ENCODE assay signal across 9 cellular contexts in the genomic region with DNA sequence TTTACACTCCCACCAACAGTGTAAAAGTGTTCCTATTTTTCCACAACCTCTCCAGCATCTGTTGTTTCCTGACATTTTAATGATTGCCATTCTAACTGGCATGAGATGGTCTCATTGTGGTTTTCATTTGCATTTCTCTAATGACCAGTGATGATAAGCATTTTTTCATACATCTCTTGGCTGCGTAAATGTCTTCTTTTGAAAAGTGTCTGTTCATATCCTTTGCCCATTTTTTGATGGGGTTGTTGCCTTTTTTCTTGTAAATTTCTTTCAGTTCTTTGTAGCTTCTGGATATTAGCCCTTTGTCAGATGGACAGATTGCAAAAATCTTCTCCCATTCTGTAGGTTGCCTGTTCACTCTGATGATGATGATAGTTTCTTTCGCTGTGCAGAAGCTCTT. TPM values are rescaled to one million over a fixed set of nuclear protein-coding genes. Genes with fewer than 3 reads are reported as not detected.
A peak's percentile ranks its signal among the peaks of the same experiment; 100 is the strongest.
DNase-seq lines count a peak whose midpoint lies in the region; ATAC-seq and TF ChIP-seq lines count a peak whose summit lies in the region.
"Not testable (repeated sequence)": the region's sequence is repeated elsewhere in the genome, so short reads cannot be mapped to it uniquely, and the experiment has no call there.
"Had no signal": no experiment of that assay in that cellular context is flagged by ENCODE, and none has a peak within 500 bp of the region (broad histone marks: within the 10 kb centered on the region; RNA-seq: fewer than 3 reads in every experiment).

No MANE protein-coding gene starts in this region.

- H3K9me3 Mint-ChIP-seq in CD4-positive, alpha-beta T cell; activated T-helper 17 cell treated with anti-CD3 and anti-CD28 coated beads, Interleukin-2, amount 50 U/mL, for 72 hours; activated naive CD8-positive, alpha-beta T cell treated with anti-CD3 and anti-CD28 coated beads, Interleukin-2, amount 50 U/mL, for 24 hours; stimulated activated effector memory CD8-positive, alpha-beta T cell treated with anti-CD3 and anti-CD28 coated beads, Interleukin-12 subunit alpha, Interleukin-12 subunit beta, amount 100 ng/mL, for 72 hours: not testable (repeated sequence)
- peaks cover 0 to 12% (median 0%) of the 10 kb centered on the region in 5 donors for H3K9me3 Mint-ChIP-seq in CD8-positive, alpha-beta memory T cell
- peaks cover 13% of the 10 kb centered on the region for H3K9me3 Mint-ChIP-seq in activated CD4-positive, alpha-beta memory T cell treated with anti-CD3 and anti-CD28 coated beads for 36 hours

- POLR2A ChIA-PET in CD4-positive, alpha-beta T cell (lab: Charles Lee), result interaction anchor here (0.6 kb wide), 1 partner anchor 100 kb away, joined by 3 read pairs; no protein-coding TSS in a partner anchor
- POLR2A ChIA-PET in CD8-positive, alpha-beta memory T cell (lab: Charles Lee); activated CD4-positive, alpha-beta memory T cell treated with anti-CD3 and anti-CD28 coated beads for 36 hours (lab: Charles Lee): not testable (repeated sequence)

- H3K4me1 Mint-ChIP-seq in CD4-positive, alpha-beta T cell (ENCODE audit: low read depth), result peaks cover 75% of the 10 kb centered on the region
- peaks cover 61 to 80% (median 76%) of the 10 kb centered on the region in 3 donors for H3K4me1 Mint-ChIP-seq in CD8-positive, alpha-beta memory T cell
- H3K4me1 Mint-ChIP-seq in activated CD4-positive, alpha-beta memory T cell treated with anti-CD3 and anti-CD28 coated beads for 36 hours (ENCODE audit: low read depth), result peaks cover 57% of the 10 kb centered on the region
- peaks cover 50% of the 10 kb centered on the region for H3K4me1 Mint-ChIP-seq in activated T-helper 17 cell treated with anti-CD3 and anti-CD28 coated beads, Interleukin-2, amount 50 U/mL, for 72 hours
- H3K4me1 Mint-ChIP-seq in activated naive CD8-positive, alpha-beta T cell treated with anti-CD3 and anti-CD28 coated beads, Interleukin-2, amount 50 U/mL, for 24 hours, result peaks cover 70% of the 10 kb centered on the region
- peaks cover 42% of the 10 kb centered on the region for H3K4me1 Mint-ChIP-seq in stimulated activated effector memory CD8-positive, alpha-beta T cell treated with anti-CD3 and anti-CD28 coated beads, Interleukin-12 subunit alpha, Interleukin-12 subunit beta, amount 100 ng/mL, for 72 hours

- intact Hi-C loops in CD4-positive, alpha-beta T cell (cut with DNase I, micrococcal nuclease); activated CD4-positive, alpha-beta memory T cell treated with anti-CD3 and anti-CD28 coated beads for 36 hours (cut with micrococcal nuclease): not testable (repeated sequence)

- TF ChIP-seq CTCF in CD4-positive, alpha-beta T cell (IDR thresholded peaks at IDR 0.05), result not testable (repeated sequence)

- not testable (repeated sequence) for H3K27me3 Mint-ChIP-seq in CD4-positive, alpha-beta T cell; CD8-positive, alpha-beta memory T cell; activated CD4-positive, alpha-beta memory T cell treated with anti-CD3 and anti-CD28 coated beads for 36 hours; activated T-helper 17 cell treated with anti-CD3 and anti-CD28 coated beads, Interleukin-2, amount 50 U/mL, for 72 hours; activated naive CD8-positive, alpha-beta T cell treated with anti-CD3 and anti-CD28 coated beads, Interleukin-2, amount 50 U/mL, for 24 hours

- CTCF ChIA-PET in CD4-positive, alpha-beta T cell (lab: Charles Lee), result interaction anchor here (2.6 kb wide), 1 partner anchor 11 kb away, joined by 5 read pairs; no protein-coding TSS in a partner anchor
- CTCF ChIA-PET in CD8-positive, alpha-beta memory T cell (lab: Charles Lee), result not testable (repeated sequence)
- CTCF ChIA-PET in activated CD4-positive, alpha-beta memory T cell treated with anti-CD3 and anti-CD28 coated beads for 36 hours (lab: Charles Lee), result interaction anchor here (1.8 kb wide), 1 partner anchor 24 kb away, joined by 4 read pairs; no protein-coding TSS in a partner anchor

- not testable (repeated sequence) for DNase-seq in CD4-positive, alpha-beta T cell; CD8-positive, alpha-beta memory T cell; activated CD4-positive, alpha-beta memory T cell treated with anti-CD3 and anti-CD28 coated beads for 36 hours; activated naive CD8-positive, alpha-beta T cell treated with anti-CD3 and anti-CD28 coated beads, Interleukin-2, amount 50 U/mL, for 24 hours; stimulated activated effector memory CD8-positive, alpha-beta T cell treated with anti-CD3 and anti-CD28 coated beads, Interleukin-12 subunit alpha, Interleukin-12 subunit beta, amount 100 ng/mL, for 72 hours (ENCODE audit: low spot score in 2 of 2)

- not testable (repeated sequence) for H3K9me3 ChIP-seq in CD4-positive, alpha-beta T cell (ENCODE audit: control insufficient read depth, low read length); CD8-positive, alpha-beta memory T cell (ENCODE audit: low read length)

- H3K4me1 ChIP-seq in CD8-positive, alpha-beta memory T cell (ENCODE audit: insufficient read depth, low read length), result peaks cover 42% of the 10 kb centered on the region

- H3K27me3 ChIP-seq in CD4-positive, alpha-beta T cell (ENCODE audit: control insufficient read depth, insufficient read depth, low read length); CD8-positive, alpha-beta memory T cell (ENCODE audit: insufficient read depth, low read length, poor library complexity, severe bottlenecking): not testable (repeated sequence)

- not testable (repeated sequence) for ATAC-seq in CD4-positive, alpha-beta T cell (ENCODE audit: poor library complexity); activated T-helper 17 cell treated with anti-CD3 and anti-CD28 coated beads, Interleukin-2, amount 50 U/mL, for 72 hours (replicated peaks); activated naive CD8-positive, alpha-beta T cell treated with anti-CD3 and anti-CD28 coated beads, Interleukin-2, amount 50 U/mL, for 24 hours; stimulated activated effector memory CD8-positive, alpha-beta T cell treated with anti-CD3 and anti-CD28 coated beads, Interleukin-12 subunit alpha, Interleukin-12 subunit beta, amount 100 ng/mL, for 72 hours

- not testable (repeated sequence) for H3K27ac ChIP-seq in CD4-positive, alpha-beta T cell (ENCODE audit: low read depth, low read length); CD8-positive, alpha-beta memory T cell (ENCODE audit: low read depth, low read length)

- not testable (repeated sequence) for H3K4me3 ChIP-seq in CD8-positive, alpha-beta memory T cell (ENCODE audit: low read length)

- peak overlapping the region; percentile 57 for H3K27ac Mint-ChIP-seq in CD4-positive, alpha-beta T cell
- H3K27ac Mint-ChIP-seq in CD8-positive, alpha-beta memory T cell, result peak overlapping the region; percentile 52 to 94 (median 84)
- peak overlapping the region; percentile 57 for H3K27ac Mint-ChIP-seq in activated CD4-positive, alpha-beta memory T cell treated with anti-CD3 and anti-CD28 coated beads for 36 hours
- peak overlapping the region; percentile 31 for H3K27ac Mint-ChIP-seq in activated T-helper 17 cell treated with anti-CD3 and anti-CD28 coated beads, Interleukin-2, amount 50 U/mL, for 72 hours
- H3K27ac Mint-ChIP-seq in activated naive CD8-positive, alpha-beta T cell treated with anti-CD3 and anti-CD28 coated beads, Interleukin-2, amount 50 U/mL, for 24 hours, result peak overlapping the region; percentile 24
- H3K27ac Mint-ChIP-seq in stimulated activated effector memory CD8-positive, alpha-beta T cell treated with anti-CD3 and anti-CD28 coated beads, Interleukin-12 subunit alpha, Interleukin-12 subunit beta, amount 100 ng/mL, for 72 hours, result peak overlapping the region; percentile 32

- H3K4me3 Mint-ChIP-seq in CD4-positive, alpha-beta T cell; activated CD4-positive, alpha-beta memory T cell treated with anti-CD3 and anti-CD28 coated beads for 36 hours; activated naive CD8-positive, alpha-beta T cell treated with anti-CD3 and anti-CD28 coated beads, Interleukin-2, amount 50 U/mL, for 24 hours; stimulated activated effector memory CD8-positive, alpha-beta T cell treated with anti-CD3 and anti-CD28 coated beads, Interleukin-12 subunit alpha, Interleukin-12 subunit beta, amount 100 ng/mL, for 72 hours: not testable (repeated sequence)
- peak overlapping the region in 1 of 7 donors; percentile 46 for H3K4me3 Mint-ChIP-seq in CD8-positive, alpha-beta memory T cell
- H3K4me3 Mint-ChIP-seq in activated T-helper 17 cell treated with anti-CD3 and anti-CD28 coated beads, Interleukin-2, amount 50 U/mL, for 72 hours, result peak overlapping the region; percentile 65

- peaks cover 13% of the 10 kb centered on the region for H3K36me3 Mint-ChIP-seq in CD4-positive, alpha-beta T cell (ENCODE audit: low read depth)
- H3K36me3 Mint-ChIP-seq in CD8-positive, alpha-beta memory T cell, result peaks cover 5 to 25% (median 12%) of the 10 kb centered on the region in 3 donors
- H3K36me3 Mint-ChIP-seq in activated CD4-positive, alpha-beta memory T cell treated with anti-CD3 and anti-CD28 coated beads for 36 hours, result peaks cover 14% of the 10 kb centered on the region
- not testable (repeated sequence) for H3K36me3 Mint-ChIP-seq in activated T-helper 17 cell treated with anti-CD3 and anti-CD28 coated beads, Interleukin-2, amount 50 U/mL, for 72 hours (ENCODE audit: low read depth); stimulated activated effector memory CD8-positive, alpha-beta T cell treated with anti-CD3 and anti-CD28 coated beads, Interleukin-12 subunit alpha, Interleukin-12 subunit beta, amount 100 ng/mL, for 72 hours
- peaks cover 15% of the 10 kb centered on the region for H3K36me3 Mint-ChIP-seq in activated naive CD8-positive, alpha-beta T cell treated with anti-CD3 and anti-CD28 coated beads, Interleukin-2, amount 50 U/mL, for 24 hours (ENCODE audit: low read depth)

- not testable (repeated sequence) for H3K36me3 ChIP-seq in CD8-positive, alpha-beta memory T cell (ENCODE audit: insufficient read depth, low read length)

RNA-seq across cellular contexts. Expression of a gene that starts 3.7 kb away (rescaled TPM):
- total RNA-seq in CD4-positive, alpha-beta T cell, result 10 to 100 TPM; 32.7 to 36.9 TPM
- 10 to 100 TPM; 25.1 to 27.6 TPM for total RNA-seq in CD8-positive, alpha-beta memory T cell
- 58.1 TPM for polyA plus RNA-seq in CD8-positive, alpha-beta memory T cell
- total RNA-seq in activated CD4-positive, alpha-beta memory T cell treated with anti-CD3 and anti-CD28 coated beads for 36 hours, result 10 to 100 TPM; 18.6 to 20.2 TPM
- 10 to 100 TPM; 15.7 to 37.3 TPM for total RNA-seq in activated T-helper 17 cell treated with anti-CD3 and anti-CD28 coated beads, Interleukin-2, amount 50 U/mL, for 72 hours
- total RNA-seq: Caco-2, HFFc6 had no signal
- polyA plus RNA-seq: A549 had no signal

RNA-seq across cellular contexts. Expression of a gene that starts 59.9 kb away (rescaled TPM):
- 1 to 10 TPM; 6.3 to 7.3 TPM for total RNA-seq in CD4-positive, alpha-beta T cell
- 10 to 100 TPM; 28.3 to 30.7 TPM for total RNA-seq in CD8-positive, alpha-beta memory T cell
- polyA plus RNA-seq in CD8-positive, alpha-beta memory T cell, result 201 TPM
- 10 to 100 TPM; 38.3 to 40.9 TPM for total RNA-seq in activated CD4-positive, alpha-beta memory T cell treated with anti-CD3 and anti-CD28 coated beads for 36 hours
- total RNA-seq in activated T-helper 17 cell treated with anti-CD3 and anti-CD28 coated beads, Interleukin-2, amount 50 U/mL, for 72 hours, result 10 to 100 TPM; 17.4 to 28.6 TPM
- total RNA-seq: Caco-2, HFFc6 had no signal
- polyA plus RNA-seq: A549 had no signal

Comparison
In these comparisons a context has a peak if more than half of its experiments do, and no peak if none do; other contexts are left out.
1. H3K27ac Mint-ChIP-seq: peak in every context shown above with its lines; median percentile 84 in CD8-positive, alpha-beta memory T cell; 57 in CD4-positive, alpha-beta T cell; 57 in activated CD4-positive, alpha-beta memory T cell treated with anti-CD3 and anti-CD28 coated beads for 36 hours; 32 in stimulated activated effector memory CD8-positive, alpha-beta T cell treated with anti-CD3 and anti-CD28 coated beads, Interleukin-12 subunit alpha, Interleukin-12 subunit beta, amount 100 ng/mL, for 72 hours; 31 in activated T-helper 17 cell treated with anti-CD3 and anti-CD28 coated beads, Interleukin-2, amount 50 U/mL, for 72 hours; 24 in activated naive CD8-positive, alpha-beta T cell treated with anti-CD3 and anti-CD28 coated beads, Interleukin-2, amount 50 U/mL, for 24 hours.